23 cellular contexts compared by ENCODE assay signal in the genomic region with DNA sequence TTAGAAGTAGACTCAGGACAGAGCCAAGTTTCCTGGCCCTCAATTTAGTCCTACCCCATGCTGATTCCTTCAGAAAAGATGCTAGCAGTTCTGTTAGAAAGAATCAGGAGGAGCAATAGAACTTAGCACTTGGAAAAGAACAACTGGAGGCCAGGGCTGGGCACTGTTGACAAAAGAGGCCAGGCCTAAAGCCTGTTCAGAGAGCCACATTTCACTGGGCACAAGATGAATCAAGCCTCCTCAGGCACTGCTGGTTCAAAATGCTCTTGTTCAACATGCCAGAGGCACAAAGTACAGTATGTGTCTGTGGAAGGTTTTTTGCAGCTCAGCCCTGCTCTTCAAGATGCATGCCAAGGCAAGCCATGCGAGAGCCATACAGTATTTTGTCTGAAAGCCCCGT. TPM values are rescaled to one million over a fixed set of nuclear protein-coding genes. Genes with fewer than 3 reads are reported as not detected.
DNase-seq lines count a peak whose midpoint lies in the region; ATAC-seq and TF ChIP-seq lines count a peak whose summit lies in the region.
"Had no signal": no experiment of that assay in that cellular context is flagged by ENCODE, and none has a peak within 500 bp of the region (broad histone marks: within the 10 kb centered on the region; RNA-seq: fewer than 3 reads in every experiment).

No MANE protein-coding gene starts in this region.

- peak overlapping the region; percentile 47 for H3K27ac Mint-ChIP-seq in activated CD4-positive, alpha-beta T cell treated with anti-CD3 and anti-CD28 coated beads, Interleukin-2, amount 10 ng/mL, durations not matched to agents 7 days and 5 days
- H3K27ac Mint-ChIP-seq in type B pancreatic cell: peak overlapping the region; percentile 50
- H3K27ac Mint-ChIP-seq: activated B cell treated with CpG ODN at 0.5 μM for 24 hours; activated CD8-positive, alpha-beta T cell treated with anti-CD3 and anti-CD28 coated beads for 36 hours; activated naive CD4-positive, alpha-beta T cell treated with anti-CD3 and anti-CD28 coated beads for 36 hours had no signal

- DNase-seq in activated CD4-positive, alpha-beta T cell treated with anti-CD3 and anti-CD28 coated beads, Interleukin-2, amount 10 ng/mL, durations not matched to agents 7 days and 5 days: no peak
- DNase-seq in activated CD4-positive, alpha-beta T cell treated with anti-CD3 and anti-CD28 coated beads, Interleukin-2, amount 50 U/mL, for 48 hours: no peak
- DNase-seq in midbrain (lab: John Stamatoyannopoulos, UW) (peak; percentile 11), type B pancreatic cell (ENCODE audit: extremely low spot score, unreplicated experiment) (no peak), G401 (ENCODE audit: low spot score) (no peak)
- DNase-seq: activated B cell treated with CpG ODN at 0.5 μM for 24 hours; activated CD8-positive, alpha-beta T cell treated with anti-CD3 and anti-CD28 coated beads for 36 hours; activated naive CD4-positive, alpha-beta T cell treated with anti-CD3 and anti-CD28 coated beads for 36 hours; AML-193; amniotic stem cell; CD8-positive, alpha-beta memory T cell; DND-41; NCI-H1436 treated with DMSO at 0.1 percent for 48 hours; NCI-H524; stimulated activated CD4-positive, alpha-beta T cell treated with anti-CD3 and anti-CD28 coated beads, Interleukin-2, amount 100 ng/mL, for 48 hours; stimulated activated naive CD4-positive, alpha-beta T cell; T-helper 9 cell; thyroid gland had no signal

- TF ChIP-seq CTCF in type B pancreatic cell (conservative IDR thresholded peaks at IDR 0.05): no peak

- H3K4me3 Mint-ChIP-seq in activated CD4-positive, alpha-beta T cell treated with anti-CD3 and anti-CD28 coated beads, Interleukin-2, amount 10 ng/mL, durations not matched to agents 7 days and 5 days: no peak overlapping the region
- no peak overlapping the region for H3K4me3 Mint-ChIP-seq in type B pancreatic cell
- H3K4me3 Mint-ChIP-seq: activated B cell treated with CpG ODN at 0.5 μM for 24 hours; activated CD8-positive, alpha-beta T cell treated with anti-CD3 and anti-CD28 coated beads for 36 hours; activated naive CD4-positive, alpha-beta T cell treated with anti-CD3 and anti-CD28 coated beads for 36 hours; CD8-positive, alpha-beta memory T cell had no signal

- no peaks in the 10 kb centered on the region for H3K36me3 Mint-ChIP-seq in activated CD4-positive, alpha-beta T cell treated with anti-CD3 and anti-CD28 coated beads, Interleukin-2, amount 10 ng/mL, durations not matched to agents 7 days and 5 days (ENCODE audit: low read depth)
- no peaks in the 10 kb centered on the region for H3K36me3 Mint-ChIP-seq in type B pancreatic cell

- H3K4me1 Mint-ChIP-seq in activated CD4-positive, alpha-beta T cell treated with anti-CD3 and anti-CD28 coated beads, Interleukin-2, amount 10 ng/mL, durations not matched to agents 7 days and 5 days: peaks cover 5% of the 10 kb centered on the region
- H3K4me1 Mint-ChIP-seq in type B pancreatic cell (ENCODE audit: unreplicated experiment): peaks cover 17% of the 10 kb centered on the region
- H3K4me1 Mint-ChIP-seq: activated B cell treated with CpG ODN at 0.5 μM for 24 hours had no signal

- CTCF ChIA-PET in activated CD4-positive, alpha-beta T cell treated with anti-CD3 and anti-CD28 coated beads, Interleukin-2, amount 10 ng/mL, durations not matched to agents 7 days and 5 days (lab: Charles Lee): interaction anchor here (0.7 kb wide), 1 partner anchor 40 kb away, joined by 3 read pairs; no protein-coding TSS in a partner anchor

- H3K27me3 Mint-ChIP-seq in activated CD4-positive, alpha-beta T cell treated with anti-CD3 and anti-CD28 coated beads, Interleukin-2, amount 10 ng/mL, durations not matched to agents 7 days and 5 days: no peaks in the 10 kb centered on the region
- no peaks in the 10 kb centered on the region for H3K27me3 Mint-ChIP-seq in type B pancreatic cell
- H3K27me3 Mint-ChIP-seq: activated B cell treated with CpG ODN at 0.5 μM for 24 hours; activated CD8-positive, alpha-beta T cell treated with anti-CD3 and anti-CD28 coated beads for 36 hours; CD8-positive, alpha-beta memory T cell had no signal

- POLR2A ChIA-PET in activated CD4-positive, alpha-beta T cell treated with anti-CD3 and anti-CD28 coated beads, Interleukin-2, amount 10 ng/mL, durations not matched to agents 7 days and 5 days (lab: Charles Lee): no interaction called here

- ATAC-seq in esophagus mucosa (peak; percentile 42), HG03108 (IDR thresholded peaks at IDR 0.05; ENCODE audit: unreplicated experiment) (no peak), HG03378 (IDR thresholded peaks at IDR 0.05; ENCODE audit: unreplicated experiment) (no peak)
- ATAC-seq: activated CD8-positive, alpha-beta T cell treated with anti-CD3 and anti-CD28 coated beads for 36 hours; K562 had no signal

- in situ Hi-C loops in G401 (cut with HindIII; ENCODE audit: low sequenced_read_pairs): no loop called here

- no peaks in the 10 kb centered on the region for H3K9me3 Mint-ChIP-seq in activated CD4-positive, alpha-beta T cell treated with anti-CD3 and anti-CD28 coated beads, Interleukin-2, amount 10 ng/mL, durations not matched to agents 7 days and 5 days
- H3K9me3 Mint-ChIP-seq in type B pancreatic cell: no peaks in the 10 kb centered on the region
- H3K9me3 Mint-ChIP-seq: activated B cell treated with CpG ODN at 0.5 μM for 24 hours; activated CD8-positive, alpha-beta T cell treated with anti-CD3 and anti-CD28 coated beads for 36 hours; activated naive CD4-positive, alpha-beta T cell treated with anti-CD3 and anti-CD28 coated beads for 36 hours; CD8-positive, alpha-beta memory T cell had no signal

RNA-seq across cellular contexts. Expression of gene RASL11B, which starts 53.6 kb away (rescaled TPM):
- total RNA-seq in activated CD4-positive, alpha-beta T cell treated with anti-CD3 and anti-CD28 coated beads, Interleukin-2, amount 10 ng/mL, durations not matched to agents 7 days and 5 days: under 1 TPM in 1 of 2 experiments, not detected in 1; 0.10 TPM
- total RNA-seq in esophagus mucosa (1.0 TPM), type B pancreatic cell (ENCODE audit: low replicate concordance) (2.7 and 15.7 TPM in 2 replicates)
- 0.12 TPM in 1 of 2 replicates, not detected in the other for total RNA-seq in G401 (2014; rRNA removed; shearing (Covaris generic))
- total RNA-seq: A172, activated B cell treated with CpG ODN at 0.5 μM for 24 hours had no signal
